10 cellular contexts compared by ENCODE assay signal in the genomic region with DNA sequence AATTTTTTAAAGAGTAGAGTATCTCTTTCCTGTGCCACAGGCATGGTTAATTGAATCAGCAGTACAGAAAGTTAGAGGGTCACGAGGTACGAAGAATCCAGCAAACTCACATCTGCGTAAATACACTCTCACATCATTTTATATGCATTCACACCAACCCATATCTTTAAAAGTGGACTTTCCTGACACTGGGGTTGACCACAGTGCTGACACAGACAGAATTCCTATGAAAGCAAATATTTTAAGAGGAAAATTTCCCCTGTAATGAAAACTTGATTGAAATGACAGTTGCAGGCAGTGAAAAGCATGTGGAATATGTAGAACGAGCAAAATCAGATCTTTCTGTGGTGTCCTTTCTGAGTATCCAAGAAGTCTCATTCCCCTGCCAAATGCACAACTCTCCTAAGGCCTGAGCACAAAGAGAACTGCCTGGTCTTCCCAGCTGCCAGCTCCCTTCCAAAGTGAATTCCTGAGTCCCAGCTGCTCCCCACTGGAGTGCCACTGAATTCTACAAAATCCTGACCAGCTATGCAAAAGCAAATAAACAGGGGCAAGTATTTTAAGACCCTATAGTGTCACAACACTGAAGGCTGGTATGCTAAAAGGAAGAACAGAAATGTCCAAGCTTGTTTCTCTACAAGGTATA. TPM values are rescaled to one million over a fixed set of nuclear protein-coding genes. Genes with fewer than 3 reads are reported as not detected.
DNase-seq lines count a peak whose midpoint lies in the region; ATAC-seq, FAIRE-seq and TF ChIP-seq lines count a peak whose summit lies in the region.
"Had no signal": no experiment of that assay in that cellular context is flagged by ENCODE, and none has a peak within 500 bp of the region (broad histone marks: within the 10 kb centered on the region; RNA-seq: fewer than 3 reads in every experiment).

No MANE protein-coding gene starts in this region.

- FAIRE-seq in GM12891 (lab: Jason Lieb, UNC), result peak; percentile 67
- FAIRE-seq in H54 (lab: Jason Lieb, UNC), result no peak

- no peaks in the 10 kb centered on the region for H3K27me3 ChIP-seq in fibroblast of lung (ENCODE audit: control insufficient read depth, insufficient read depth, low read length)

- TF ChIP-seq POLR2A in GM12891 (IDR thresholded peaks at IDR 0.05; ENCODE audit: low read depth, low read length) (no peak), H54 (IDR thresholded peaks at IDR 0.05; ENCODE audit: low read depth, low read length) (no peak)

- ATAC-seq in SK-N-SH treated with all-trans-retinoic acid at 6 μM for 48 hours (peak; percentile 72), GM18861 (IDR thresholded peaks at IDR 0.05; ENCODE audit: unreplicated experiment) (no peak)
- ATAC-seq in activated CD4-positive, CD25-positive, alpha-beta regulatory T cell treated with anti-CD3 and anti-CD28 coated beads, Interleukin-2, amount 50 U/mL, for 24 hours, result no peak

- H3K36me3 ChIP-seq in fibroblast of lung (ENCODE audit: control insufficient read depth, insufficient read depth, low read length), result no peaks in the 10 kb centered on the region

- H3K9ac ChIP-seq in fibroblast of lung (ENCODE audit: insufficient read depth, low read length), result no peak overlapping the region

- no peaks in the 10 kb centered on the region for H3K79me2 ChIP-seq in fibroblast of lung (ENCODE audit: control insufficient read depth, insufficient read depth, low read length)

- no peak overlapping the region for H3K4me2 ChIP-seq in fibroblast of lung (ENCODE audit: extremely low read depth, insufficient read depth, low read length)

- no peaks in the 10 kb centered on the region for H3K9me3 ChIP-seq in fibroblast of lung (ENCODE audit: control insufficient read depth, insufficient read depth, low read depth, low read length)

- H3K4me1 ChIP-seq in fibroblast of lung (ENCODE audit: control insufficient read depth, extremely low read depth, insufficient read depth, low read length), result no peaks in the 10 kb centered on the region

- H3K4me3 ChIP-seq in fibroblast of lung (replicated peaks in 1 of 4; ENCODE audit: control extremely low read depth in 1 of 4, insufficient read depth in 1 of 4, low read depth in 3 of 4, low read length in 4 of 4), result no peak overlapping the region
- no peak overlapping the region for H3K4me3 ChIP-seq in skeletal muscle cell (ENCODE audit: low read depth, low read length)

- H2AFZ ChIP-seq in fibroblast of lung (ENCODE audit: low read length), result no peak overlapping the region

- H3K27ac ChIP-seq in fibroblast of lung (ENCODE audit: insufficient read depth, low read length), result no peak overlapping the region

- no peak for DNase-seq in GM12891 (ENCODE audit: insufficient read length, low spot score)
- DNase-seq in fibroblast of lung (ENCODE audit: low read depth in 2 of 2), result peak; percentile 39 to 76
- DNase-seq in skeletal muscle cell (ENCODE audit: low read depth), result peak; percentile 47
- DNase-seq in H54 (ENCODE audit: insufficient read length, low spot score), result no peak
- no peak for DNase-seq in NCI-H526 treated with DMSO at 0.1 percent for 48 hours (lab: John Stamatoyannopoulos, UW)
- DNase-seq: NCI-H226 had no signal

- TF ChIP-seq CTCF in fibroblast of lung (conservative IDR thresholded peaks at IDR 0.05 in 1 of 2, IDR thresholded peaks at IDR 0.05 in 1 of 2; ENCODE audit: low read depth in 1 of 2, low read length in 2 of 2), result no peak

- no peaks in the 10 kb centered on the region for H4K20me1 ChIP-seq in fibroblast of lung (ENCODE audit: control insufficient read depth, extremely low read depth, insufficient read depth, low read length)

TF ChIP-seq in GM12891, 5 proteins besides CTCF, POLR2A, EP300 and RAD21:
- TF ChIP-seq TAF1 (IDR thresholded peaks at IDR 0.05; ENCODE audit: low read depth, low read length) (no peak), PAX5 (IDR thresholded peaks at IDR 0.05; ENCODE audit: insufficient read depth, low read length, severe bottlenecking) (no peak), POLR2AphosphoS5 (IDR thresholded peaks at IDR 0.05; ENCODE audit: low read depth, low read length) (no peak), SPI1 (IDR thresholded peaks at IDR 0.05; ENCODE audit: low read depth, low read length) (no peak), POU2F2 (IDR thresholded peaks at IDR 0.05; ENCODE audit: low read depth, low read length) (no peak)

TF ChIP-seq in SK-N-SH treated with all-trans-retinoic acid at 6 μM for 48 hours, 23 proteins besides CTCF, POLR2A, EP300 and RAD21:
- TF ChIP-seq SNAI2 (CRISPR knock-in tag; IDR thresholded peaks at IDR 0.05) (no peak), PPARA (CRISPR knock-in tag; IDR thresholded peaks at IDR 0.05; ENCODE audit: borderline replicate concordance) (no peak), GLIS3 (CRISPR knock-in tag; IDR thresholded peaks at IDR 0.05) (no peak), ZNF8 (CRISPR knock-in tag; IDR thresholded peaks at IDR 0.05) (no peak), RARB (CRISPR knock-in tag; IDR thresholded peaks at IDR 0.05) (no peak), ZC3H10 (CRISPR knock-in tag; IDR thresholded peaks at IDR 0.05) (no peak)
- TF ChIP-seq, protein P1, sequence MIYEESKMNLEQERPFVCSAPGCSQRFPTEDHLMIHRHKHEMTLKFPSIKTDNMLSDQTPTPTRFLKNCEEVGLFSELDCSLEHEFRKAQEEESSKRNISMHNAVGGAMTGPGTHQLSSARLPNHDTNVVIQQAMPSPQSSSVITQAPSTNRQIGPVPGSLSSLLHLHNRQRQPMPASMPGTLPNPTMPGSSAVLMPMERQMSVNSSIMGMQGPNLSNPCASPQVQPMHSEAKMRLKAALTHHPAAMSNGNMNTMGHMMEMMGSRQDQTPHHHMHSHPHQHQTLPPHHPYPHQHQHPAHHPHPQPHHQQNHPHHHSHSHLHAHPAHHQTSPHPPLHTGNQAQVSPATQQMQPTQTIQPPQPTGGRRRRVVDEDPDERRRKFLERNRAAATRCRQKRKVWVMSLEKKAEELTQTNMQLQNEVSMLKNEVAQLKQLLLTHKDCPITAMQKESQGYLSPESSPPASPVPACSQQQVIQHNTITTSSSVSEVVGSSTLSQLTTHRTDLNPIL (CRISPR knock-in tag; IDR thresholded peaks at IDR 0.05; ENCODE audit: low read depth), result no peak
- TF ChIP-seq, protein P2, sequence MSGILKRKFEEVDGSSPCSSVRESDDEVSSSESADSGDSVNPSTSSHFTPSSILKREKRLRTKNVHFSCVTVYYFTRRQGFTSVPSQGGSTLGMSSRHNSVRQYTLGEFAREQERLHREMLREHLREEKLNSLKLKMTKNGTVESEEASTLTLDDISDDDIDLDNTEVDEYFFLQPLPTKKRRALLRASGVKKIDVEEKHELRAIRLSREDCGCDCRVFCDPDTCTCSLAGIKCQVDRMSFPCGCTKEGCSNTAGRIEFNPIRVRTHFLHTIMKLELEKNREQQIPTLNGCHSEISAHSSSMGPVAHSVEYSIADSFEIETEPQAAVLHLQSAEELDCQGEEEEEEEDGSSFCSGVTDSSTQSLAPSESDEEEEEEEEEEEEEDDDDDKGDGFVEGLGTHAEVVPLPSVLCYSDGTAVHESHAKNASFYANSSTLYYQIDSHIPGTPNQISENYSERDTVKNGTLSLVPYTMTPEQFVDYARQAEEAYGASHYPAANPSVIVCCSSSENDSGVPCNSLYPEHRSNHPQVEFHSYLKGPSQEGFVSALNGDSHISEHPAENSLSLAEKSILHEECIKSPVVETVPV (CRISPR knock-in tag; IDR thresholded peaks at IDR 0.05), result no peak

RNA-seq across cellular contexts. Expression of a gene that starts 50.5 kb away (rescaled TPM):
- not detected for polyA plus RNA-seq in GM12891 (2012; ENCODE audit: low read depth, missing spikeins)
- total RNA-seq in fibroblast of lung, result under 0.01 and 0.26 TPM in 2 replicates
- polyA plus RNA-seq in fibroblast of lung, result 0.01 and 0.02 TPM in 2 replicates
- not detected in 2 replicates for polyA plus RNA-seq in fibroblast of lung (2012)
- polyA minus RNA-seq in fibroblast of lung (ENCODE audit: low replicate concordance), result not detected in 2 replicates
- total RNA-seq: HT1080 had no signal

Comparison
In these comparisons a context has a peak if more than half of its experiments do, and no peak if none do; other contexts are left out.
1. DNase-seq: peak in fibroblast of lung (2 of 2) and skeletal muscle cell (single experiment); none in GM12891 (single experiment), H54 (single experiment) and NCI-H526 treated with DMSO at 0.1 percent for 48 hours (single experiment).